Comparison of ENCODE assay signal across 1 cellular context in the genomic region with DNA sequence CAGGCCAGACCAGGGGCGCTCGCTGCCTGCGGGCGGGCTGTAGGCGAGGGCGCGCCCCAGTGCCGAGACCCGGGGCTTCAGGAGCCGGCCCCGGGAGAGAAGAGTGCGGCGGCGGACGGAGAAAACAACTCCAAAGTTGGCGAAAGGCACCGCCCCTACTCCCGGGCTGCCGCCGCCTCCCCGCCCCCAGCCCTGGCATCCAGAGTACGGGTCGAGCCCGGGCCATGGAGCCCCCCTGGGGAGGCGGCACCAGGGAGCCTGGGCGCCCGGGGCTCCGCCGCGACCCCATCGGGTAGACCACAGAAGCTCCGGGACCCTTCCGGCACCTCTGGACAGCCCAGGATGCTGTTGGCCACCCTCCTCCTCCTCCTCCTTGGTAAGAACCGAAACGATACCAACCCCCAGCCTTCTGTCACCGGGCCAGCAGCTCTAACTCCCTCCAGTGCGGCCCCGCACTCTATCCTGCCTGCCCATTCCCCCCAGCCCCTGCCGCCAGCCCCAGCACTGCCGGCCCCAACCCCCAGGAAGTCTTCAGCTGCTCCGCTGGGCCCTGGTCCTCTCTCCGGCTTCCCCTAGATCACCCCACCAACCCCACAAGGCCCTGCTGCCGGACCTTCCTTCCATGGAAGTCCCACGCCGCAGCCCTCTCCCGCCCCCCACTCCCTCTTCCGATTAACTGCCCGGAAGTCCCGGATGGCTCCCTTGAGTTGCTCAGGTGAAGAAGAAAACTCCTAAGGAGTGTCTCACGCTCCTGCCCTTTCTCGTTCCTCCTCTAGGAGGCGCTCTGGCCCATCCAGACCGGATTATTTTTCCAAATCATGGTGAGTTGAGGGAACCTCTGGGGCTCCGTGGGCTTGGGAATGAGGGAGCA.
A peak's percentile ranks its signal among the peaks of the same experiment; 100 is the strongest.
TF ChIP-seq lines count a peak whose summit lies in the region.

No MANE protein-coding gene starts in this region.

TF ChIP-seq in HEK293, 187 proteins besides CTCF, POLR2A, EP300 and RAD21 (continued from another document and continues in another):
- TF ChIP-seq, protein P1, sequence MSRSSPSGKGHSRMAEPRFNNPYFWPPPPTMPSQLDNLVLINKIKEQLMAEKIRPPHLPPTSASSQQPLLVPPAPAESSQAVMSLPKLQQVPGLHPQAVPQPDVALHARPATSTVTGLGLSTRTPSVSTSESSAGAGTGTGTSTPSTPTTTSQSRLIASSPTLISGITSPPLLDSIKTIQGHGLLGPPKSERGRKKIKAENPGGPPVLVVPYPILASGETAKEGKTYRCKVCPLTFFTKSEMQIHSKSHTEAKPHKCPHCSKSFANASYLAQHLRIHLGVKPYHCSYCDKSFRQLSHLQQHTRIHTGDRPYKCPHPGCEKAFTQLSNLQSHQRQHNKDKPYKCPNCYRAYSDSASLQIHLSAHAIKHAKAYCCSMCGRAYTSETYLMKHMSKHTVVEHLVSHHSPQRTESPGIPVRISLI (tag by site-specific recombination; IDR thresholded peaks at IDR 0.05): no peak
- TF ChIP-seq ZBTB7A (tag by site-specific recombination; IDR thresholded peaks at IDR 0.05; ENCODE audit: low read depth) (no peak), ZEB2 (tag by site-specific recombination; IDR thresholded peaks at IDR 0.05) (peak; percentile 72), EGR2 (tag by site-specific recombination; IDR thresholded peaks at IDR 0.05; ENCODE audit: low read depth) (no peak), ZNF768 (tag by site-specific recombination; IDR thresholded peaks at IDR 0.05) (no peak), ZNF623 (tag by site-specific recombination; IDR thresholded peaks at IDR 0.05) (no peak), ZNF658 (tag by site-specific recombination; IDR thresholded peaks at IDR 0.05) (no peak), WT1 (tag by site-specific recombination; IDR thresholded peaks at IDR 0.05) (no peak), REPIN1 (tag by site-specific recombination; IDR thresholded peaks at IDR 0.05; ENCODE audit: low read depth) (no peak), ZNF133 (tag by site-specific recombination; IDR thresholded peaks at IDR 0.05) (no peak), ZNF223 (tag by site-specific recombination; IDR thresholded peaks at IDR 0.05) (no peak), ZNF544 (tag by site-specific recombination; IDR thresholded peaks at IDR 0.05) (no peak), ZNF626 (tag by site-specific recombination; IDR thresholded peaks at IDR 0.05) (no peak), OSR2 (tag by site-specific recombination; IDR thresholded peaks at IDR 0.05) (no peak), ZFP37 (tag by site-specific recombination; IDR thresholded peaks at IDR 0.05) (no peak), ZNF16 (tag by site-specific recombination; IDR thresholded peaks at IDR 0.05; ENCODE audit: low read depth) (no peak), MEIS1 (CRISPR knock-in tag; IDR thresholded peaks at IDR 0.05; ENCODE audit: borderline replicate concordance) (no peak), ZNF561 (tag by site-specific recombination; IDR thresholded peaks at IDR 0.05; ENCODE audit: borderline replicate concordance) (no peak), ZSCAN30 (tag by site-specific recombination; IDR thresholded peaks at IDR 0.05) (0 out of 2 replicates have a peak, but pooled peaks have one; percentile 8), ZFHX2 (tag by site-specific recombination; conservative IDR thresholded peaks at IDR 0.05) (peak; percentile 9; the same call in 1 of the 2 replicates), ZNF677 (tag by site-specific recombination; IDR thresholded peaks at IDR 0.05) (no peak), ZNF521 (tag by site-specific recombination; IDR thresholded peaks at IDR 0.05) (no peak), OVOL3 (tag by site-specific recombination; IDR thresholded peaks at IDR 0.05) (no peak), MYNN (tag by site-specific recombination; IDR thresholded peaks at IDR 0.05; ENCODE audit: borderline replicate concordance) (no peak), ZNF302 (tag by site-specific recombination; IDR thresholded peaks at IDR 0.05; ENCODE audit: low read depth) (no peak), ZNF830 (tag by site-specific recombination; IDR thresholded peaks at IDR 0.05; ENCODE audit: low read depth) (no peak), ZNF335 (tag by site-specific recombination; conservative IDR thresholded peaks at IDR 0.05) (peak; percentile 74), ZNF157 (tag by site-specific recombination; IDR thresholded peaks at IDR 0.05) (no peak), ZNF140 (tag by site-specific recombination; IDR thresholded peaks at IDR 0.05) (no peak), ZNF214 (tag by site-specific recombination; IDR thresholded peaks at IDR 0.05; ENCODE audit: borderline replicate concordance) (no peak), ZNF138 (tag by site-specific recombination; IDR thresholded peaks at IDR 0.05; ENCODE audit: borderline replicate concordance) (no peak), ZNF777 (tag by site-specific recombination; IDR thresholded peaks at IDR 0.05; ENCODE audit: borderline replicate concordance) (no peak), ZNF501 (tag by site-specific recombination; IDR thresholded peaks at IDR 0.05) (no peak), ZNF311 (tag by site-specific recombination; IDR thresholded peaks at IDR 0.05; ENCODE audit: borderline replicate concordance) (no peak)
- TF ChIP-seq, protein P2, sequence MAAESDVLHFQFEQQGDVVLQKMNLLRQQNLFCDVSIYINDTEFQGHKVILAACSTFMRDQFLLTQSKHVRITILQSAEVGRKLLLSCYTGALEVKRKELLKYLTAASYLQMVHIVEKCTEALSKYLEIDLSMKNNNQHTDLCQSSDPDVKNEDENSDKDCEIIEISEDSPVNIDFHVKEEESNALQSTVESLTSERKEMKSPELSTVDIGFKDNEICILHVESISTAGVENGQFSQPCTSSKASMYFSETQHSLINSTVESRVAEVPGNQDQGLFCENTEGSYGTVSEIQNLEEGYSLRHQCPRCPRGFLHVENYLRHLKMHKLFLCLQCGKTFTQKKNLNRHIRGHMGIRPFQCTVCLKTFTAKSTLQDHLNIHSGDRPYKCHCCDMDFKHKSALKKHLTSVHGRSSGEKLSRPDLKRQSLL (tag by site-specific recombination; IDR thresholded peaks at IDR 0.05): no peak
- TF ChIP-seq, protein P3, sequence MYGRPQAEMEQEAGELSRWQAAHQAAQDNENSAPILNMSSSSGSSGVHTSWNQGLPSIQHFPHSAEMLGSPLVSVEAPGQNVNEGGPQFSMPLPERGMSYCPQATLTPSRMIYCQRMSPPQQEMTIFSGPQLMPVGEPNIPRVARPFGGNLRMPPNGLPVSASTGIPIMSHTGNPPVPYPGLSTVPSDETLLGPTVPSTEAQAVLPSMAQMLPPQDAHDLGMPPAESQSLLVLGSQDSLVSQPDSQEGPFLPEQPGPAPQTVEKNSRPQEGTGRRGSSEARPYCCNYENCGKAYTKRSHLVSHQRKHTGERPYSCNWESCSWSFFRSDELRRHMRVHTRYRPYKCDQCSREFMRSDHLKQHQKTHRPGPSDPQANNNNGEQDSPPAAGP (tag by site-specific recombination; IDR thresholded peaks at IDR 0.05): no peak; the same call in 1 of the 2 replicates
- TF ChIP-seq, protein P4, sequence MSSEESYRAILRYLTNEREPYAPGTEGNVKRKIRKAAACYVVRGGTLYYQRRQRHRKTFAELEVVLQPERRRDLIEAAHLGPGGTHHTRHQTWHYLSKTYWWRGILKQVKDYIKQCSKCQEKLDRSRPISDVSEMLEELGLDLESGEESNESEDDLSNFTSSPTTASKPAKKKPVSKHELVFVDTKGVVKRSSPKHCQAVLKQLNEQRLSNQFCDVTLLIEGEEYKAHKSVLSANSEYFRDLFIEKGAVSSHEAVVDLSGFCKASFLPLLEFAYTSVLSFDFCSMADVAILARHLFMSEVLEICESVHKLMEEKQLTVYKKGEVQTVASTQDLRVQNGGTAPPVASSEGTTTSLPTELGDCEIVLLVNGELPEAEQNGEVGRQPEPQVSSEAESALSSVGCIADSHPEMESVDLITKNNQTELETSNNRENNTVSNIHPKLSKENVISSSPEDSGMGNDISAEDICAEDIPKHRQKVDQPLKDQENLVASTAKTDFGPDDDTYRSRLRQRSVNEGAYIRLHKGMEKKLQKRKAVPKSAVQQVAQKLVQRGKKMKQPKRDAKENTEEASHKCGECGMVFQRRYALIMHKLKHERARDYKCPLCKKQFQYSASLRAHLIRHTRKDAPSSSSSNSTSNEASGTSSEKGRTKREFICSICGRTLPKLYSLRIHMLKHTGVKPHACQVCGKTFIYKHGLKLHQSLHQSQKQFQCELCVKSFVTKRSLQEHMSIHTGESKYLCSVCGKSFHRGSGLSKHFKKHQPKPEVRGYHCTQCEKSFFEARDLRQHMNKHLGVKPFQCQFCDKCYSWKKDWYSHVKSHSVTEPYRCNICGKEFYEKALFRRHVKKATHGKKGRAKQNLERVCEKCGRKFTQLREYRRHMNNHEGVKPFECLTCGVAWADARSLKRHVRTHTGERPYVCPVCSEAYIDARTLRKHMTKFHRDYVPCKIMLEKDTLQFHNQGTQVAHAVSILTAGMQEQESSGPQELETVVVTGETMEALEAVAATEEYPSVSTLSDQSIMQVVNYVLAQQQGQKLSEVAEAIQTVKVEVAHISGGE (tag by site-specific recombination; conservative IDR thresholded peaks at IDR 0.05; ENCODE audit: low read depth): peak; percentile 60
- TF ChIP-seq, protein P5, sequence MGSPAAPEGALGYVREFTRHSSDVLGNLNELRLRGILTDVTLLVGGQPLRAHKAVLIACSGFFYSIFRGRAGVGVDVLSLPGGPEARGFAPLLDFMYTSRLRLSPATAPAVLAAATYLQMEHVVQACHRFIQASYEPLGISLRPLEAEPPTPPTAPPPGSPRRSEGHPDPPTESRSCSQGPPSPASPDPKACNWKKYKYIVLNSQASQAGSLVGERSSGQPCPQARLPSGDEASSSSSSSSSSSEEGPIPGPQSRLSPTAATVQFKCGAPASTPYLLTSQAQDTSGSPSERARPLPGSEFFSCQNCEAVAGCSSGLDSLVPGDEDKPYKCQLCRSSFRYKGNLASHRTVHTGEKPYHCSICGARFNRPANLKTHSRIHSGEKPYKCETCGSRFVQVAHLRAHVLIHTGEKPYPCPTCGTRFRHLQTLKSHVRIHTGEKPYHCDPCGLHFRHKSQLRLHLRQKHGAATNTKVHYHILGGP (tag by site-specific recombination; IDR thresholded peaks at IDR 0.05): no peak
- TF ChIP-seq, protein P6, sequence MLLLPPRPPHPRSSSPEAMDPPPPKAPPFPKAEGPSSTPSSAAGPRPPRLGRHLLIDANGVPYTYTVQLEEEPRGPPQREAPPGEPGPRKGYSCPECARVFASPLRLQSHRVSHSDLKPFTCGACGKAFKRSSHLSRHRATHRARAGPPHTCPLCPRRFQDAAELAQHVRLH (tag by site-specific recombination; IDR thresholded peaks at IDR 0.05): no peak
- TF ChIP-seq, protein P7, sequence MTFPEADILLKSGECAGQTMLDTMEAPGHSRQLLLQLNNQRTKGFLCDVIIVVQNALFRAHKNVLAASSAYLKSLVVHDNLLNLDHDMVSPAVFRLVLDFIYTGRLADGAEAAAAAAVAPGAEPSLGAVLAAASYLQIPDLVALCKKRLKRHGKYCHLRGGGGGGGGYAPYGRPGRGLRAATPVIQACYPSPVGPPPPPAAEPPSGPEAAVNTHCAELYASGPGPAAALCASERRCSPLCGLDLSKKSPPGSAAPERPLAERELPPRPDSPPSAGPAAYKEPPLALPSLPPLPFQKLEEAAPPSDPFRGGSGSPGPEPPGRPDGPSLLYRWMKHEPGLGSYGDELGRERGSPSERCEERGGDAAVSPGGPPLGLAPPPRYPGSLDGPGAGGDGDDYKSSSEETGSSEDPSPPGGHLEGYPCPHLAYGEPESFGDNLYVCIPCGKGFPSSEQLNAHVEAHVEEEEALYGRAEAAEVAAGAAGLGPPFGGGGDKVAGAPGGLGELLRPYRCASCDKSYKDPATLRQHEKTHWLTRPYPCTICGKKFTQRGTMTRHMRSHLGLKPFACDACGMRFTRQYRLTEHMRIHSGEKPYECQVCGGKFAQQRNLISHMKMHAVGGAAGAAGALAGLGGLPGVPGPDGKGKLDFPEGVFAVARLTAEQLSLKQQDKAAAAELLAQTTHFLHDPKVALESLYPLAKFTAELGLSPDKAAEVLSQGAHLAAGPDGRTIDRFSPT (tag by site-specific recombination; IDR thresholded peaks at IDR 0.05): no peak
- TF ChIP-seq, protein P8, sequence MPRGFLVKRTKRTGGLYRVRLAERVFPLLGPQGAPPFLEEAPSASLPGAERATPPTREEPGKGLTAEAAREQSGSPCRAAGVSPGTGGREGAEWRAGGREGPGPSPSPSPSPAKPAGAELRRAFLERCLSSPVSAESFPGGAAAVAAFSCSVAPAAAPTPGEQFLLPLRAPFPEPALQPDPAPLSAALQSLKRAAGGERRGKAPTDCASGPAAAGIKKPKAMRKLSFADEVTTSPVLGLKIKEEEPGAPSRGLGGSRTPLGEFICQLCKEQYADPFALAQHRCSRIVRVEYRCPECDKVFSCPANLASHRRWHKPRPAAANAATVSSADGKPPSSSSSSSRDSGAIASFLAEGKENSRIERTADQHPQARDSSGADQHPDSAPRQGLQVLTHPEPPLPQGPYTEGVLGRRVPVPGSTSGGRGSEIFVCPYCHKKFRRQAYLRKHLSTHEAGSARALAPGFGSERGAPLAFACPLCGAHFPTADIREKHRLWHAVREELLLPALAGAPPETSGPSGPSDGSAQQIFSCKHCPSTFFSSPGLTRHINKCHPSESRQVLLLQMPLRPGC (tag by site-specific recombination; IDR thresholded peaks at IDR 0.05): 0 out of 2 replicates have a peak, but pooled peaks have one; percentile 45
- TF ChIP-seq, protein P9, sequence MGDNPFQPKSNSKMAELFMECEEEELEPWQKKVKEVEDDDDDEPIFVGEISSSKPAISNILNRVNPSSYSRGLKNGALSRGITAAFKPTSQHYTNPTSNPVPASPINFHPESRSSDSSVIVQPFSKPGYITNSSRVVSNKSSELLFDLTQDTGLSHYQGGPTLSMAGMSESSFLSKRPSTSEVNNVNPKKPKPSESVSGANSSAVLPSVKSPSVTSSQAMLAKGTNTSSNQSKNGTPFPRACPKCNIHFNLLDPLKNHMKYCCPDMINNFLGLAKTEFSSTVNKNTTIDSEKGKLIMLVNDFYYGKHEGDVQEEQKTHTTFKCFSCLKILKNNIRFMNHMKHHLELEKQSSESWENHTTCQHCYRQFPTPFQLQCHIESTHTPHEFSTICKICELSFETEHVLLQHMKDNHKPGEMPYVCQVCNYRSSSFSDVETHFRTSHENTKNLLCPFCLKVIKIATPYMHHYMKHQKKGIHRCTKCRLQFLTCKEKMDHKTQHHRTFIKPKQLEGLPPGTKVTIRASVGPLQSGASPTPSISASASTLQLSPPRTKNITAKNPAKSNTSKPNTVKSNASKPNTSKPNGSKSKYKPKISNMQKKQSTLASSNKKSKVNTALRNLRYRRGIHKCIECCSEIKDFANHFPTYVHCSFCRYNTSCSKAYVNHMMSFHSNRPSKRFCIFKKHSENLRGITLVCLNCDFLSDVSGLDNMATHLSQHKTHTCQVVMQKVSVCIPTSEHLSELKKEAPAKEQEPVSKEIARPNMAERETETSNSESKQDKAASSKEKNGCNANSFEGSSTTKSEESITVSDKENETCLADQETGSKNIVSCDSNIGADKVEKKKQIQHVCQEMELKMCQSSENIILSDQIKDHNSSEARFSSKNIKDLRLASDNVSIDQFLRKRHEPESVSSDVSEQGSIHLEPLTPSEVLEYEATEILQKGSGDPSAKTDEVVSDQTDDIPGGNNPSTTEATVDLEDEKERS (tag by site-specific recombination; IDR thresholded peaks at IDR 0.05): no peak
- TF ChIP-seq, protein P10, sequence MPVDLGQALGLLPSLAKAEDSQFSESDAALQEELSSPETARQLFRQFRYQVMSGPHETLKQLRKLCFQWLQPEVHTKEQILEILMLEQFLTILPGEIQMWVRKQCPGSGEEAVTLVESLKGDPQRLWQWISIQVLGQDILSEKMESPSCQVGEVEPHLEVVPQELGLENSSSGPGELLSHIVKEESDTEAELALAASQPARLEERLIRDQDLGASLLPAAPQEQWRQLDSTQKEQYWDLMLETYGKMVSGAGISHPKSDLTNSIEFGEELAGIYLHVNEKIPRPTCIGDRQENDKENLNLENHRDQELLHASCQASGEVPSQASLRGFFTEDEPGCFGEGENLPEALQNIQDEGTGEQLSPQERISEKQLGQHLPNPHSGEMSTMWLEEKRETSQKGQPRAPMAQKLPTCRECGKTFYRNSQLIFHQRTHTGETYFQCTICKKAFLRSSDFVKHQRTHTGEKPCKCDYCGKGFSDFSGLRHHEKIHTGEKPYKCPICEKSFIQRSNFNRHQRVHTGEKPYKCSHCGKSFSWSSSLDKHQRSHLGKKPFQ (tag by site-specific recombination; IDR thresholded peaks at IDR 0.05): no peak
